In genomic region chr19:2254052-2254872, GRCh38 we compare ENCODE assay signal across 11 cellular contexts. TPM values are rescaled to one million over a fixed set of nuclear protein-coding genes. Genes with fewer than 3 reads are reported as not detected.
DNase-seq lines count a peak whose midpoint lies in the region; TF ChIP-seq lines count a peak whose summit lies in the region.
"Had no signal": no experiment of that assay in that cellular context is flagged by ENCODE, and none has a peak within 500 bp of the region (broad histone marks: within the 10 kb centered on the region; RNA-seq: fewer than 3 reads in every experiment).

No MANE protein-coding gene starts in this region.

- peak overlapping the region; percentile 98 for H3K4me2 ChIP-seq in neural progenitor cell

- H3K9ac ChIP-seq in neural progenitor cell: no peak overlapping the region

- H3K9me3 ChIP-seq in neural progenitor cell (ENCODE audit: low read depth): no peaks in the 10 kb centered on the region
- H3K9me3 ChIP-seq: thoracic aorta had no signal

- peaks cover 0 to under 1% (median 0%) of the 10 kb centered on the region in 3 donors for H3K9me3 Mint-ChIP-seq in IgD-negative memory B cell
- H3K9me3 Mint-ChIP-seq in neural progenitor cell: no peaks in the 10 kb centered on the region
- H3K9me3 Mint-ChIP-seq: activated T-helper 1 cell treated with anti-CD3 and anti-CD28 coated beads, Interleukin-12 subunit alpha, Interleukin-12 subunit beta, Interleukin-2, Interleukin-4 antibody, amounts not matched to agents 30 ng/mL and 10 ng/mL and 1 ng/mL, durations not matched to agents 14 hours and 24 hours and 36 hours had no signal

- peak overlapping the region; percentile 28 to 89 (median 62) for H3K4me3 Mint-ChIP-seq in IgD-negative memory B cell
- peak overlapping the region; percentile 65 for H3K4me3 Mint-ChIP-seq in neural progenitor cell
- H3K4me3 Mint-ChIP-seq: activated T-helper 1 cell treated with anti-CD3 and anti-CD28 coated beads, Interleukin-12 subunit alpha, Interleukin-12 subunit beta, Interleukin-2, Interleukin-4 antibody, amounts not matched to agents 30 ng/mL and 10 ng/mL and 1 ng/mL, durations not matched to agents 14 hours and 24 hours and 36 hours had no signal

- no peaks in the 10 kb centered on the region for H3K36me3 ChIP-seq in neural progenitor cell
- H3K36me3 ChIP-seq: thoracic aorta had no signal

- H3K36me3 Mint-ChIP-seq in IgD-negative memory B cell: no peaks in the 10 kb centered on the region
- no peaks in the 10 kb centered on the region for H3K36me3 Mint-ChIP-seq in neural progenitor cell

- no peaks in the 10 kb centered on the region for H3K79me2 ChIP-seq in neural progenitor cell (ENCODE audit: low read depth)

- H3K27ac ChIP-seq in neural progenitor cell: no peak overlapping the region
- H3K27ac ChIP-seq: thoracic aorta had no signal

- H3K27me3 Mint-ChIP-seq in IgD-negative memory B cell: peaks cover 5% of the 10 kb centered on the region
- H3K27me3 Mint-ChIP-seq in neural progenitor cell (ENCODE audit: insufficient read depth, low read depth): peaks cover 8% of the 10 kb centered on the region

- no peaks in the 10 kb centered on the region for H4K20me1 ChIP-seq in neural progenitor cell (ENCODE audit: low read depth)

- H2AFZ ChIP-seq in neural progenitor cell (replicated peaks): peak overlapping the region; percentile 76

- peaks cover 24% of the 10 kb centered on the region for H3F3A ChIP-seq in neural progenitor cell (ENCODE audit: low read depth)

- H3K4me3 ChIP-seq in fibroblast of mammary gland (ENCODE audit: control insufficient read depth, low read depth, low read length): no peak overlapping the region
- peak overlapping the region; percentile 58 for H3K4me3 ChIP-seq in neural progenitor cell

- peak overlapping the region in 1 of 3 donors; percentile 94 for H3K27ac Mint-ChIP-seq in IgD-negative memory B cell
- no peak overlapping the region for H3K27ac Mint-ChIP-seq in neural progenitor cell
- H3K27ac Mint-ChIP-seq: activated T-helper 1 cell treated with anti-CD3 and anti-CD28 coated beads, Interleukin-12 subunit alpha, Interleukin-12 subunit beta, Interleukin-2, Interleukin-4 antibody, amounts not matched to agents 30 ng/mL and 10 ng/mL and 1 ng/mL, durations not matched to agents 14 hours and 24 hours and 36 hours had no signal

- H3K4me1 ChIP-seq in neural progenitor cell: peaks cover 10% of the 10 kb centered on the region

- H3K4me1 Mint-ChIP-seq in IgD-negative memory B cell (peaks cover 20 to 25% (median 20%) of the 10 kb centered on the region in 3 donors), neural progenitor cell (peaks cover 4% of the 10 kb centered on the region)

- peak; percentile 42 for DNase-seq in NCI-H2227 (lab: John Stamatoyannopoulos, UW; ENCODE audit: unreplicated experiment)
- no peak for DNase-seq in NCI-H2227 treated with DMSO at 0.1 percent for 48 hours (lab: John Stamatoyannopoulos, UW)
- no peak for DNase-seq in fibroblast of mammary gland (ENCODE audit: low read depth)
- DNase-seq in neural progenitor cell (ENCODE audit: low spot score): peak; percentile 84
- DNase-seq in SKM-1 (lab: John Stamatoyannopoulos, UW; ENCODE audit: unreplicated experiment): no peak
- DNase-seq in NCI-H128 (lab: John Stamatoyannopoulos, UW; ENCODE audit: unreplicated experiment): no peak
- no peak for DNase-seq in activated gamma-delta T cell (lab: John Stamatoyannopoulos, UW)

- H3K27me3 ChIP-seq in neural progenitor cell: peaks cover 20% of the 10 kb centered on the region

- TF ChIP-seq CTCF in fibroblast of mammary gland (conservative IDR thresholded peaks at IDR 0.05; ENCODE audit: control insufficient read depth, insufficient read depth, low read depth, low read length) (peak; percentile 21), neural progenitor cell (IDR thresholded peaks at IDR 0.05) (peak; percentile 69)

RNA-seq across cellular contexts. Expression of gene JSRP1, which starts 2.0 kb away (rescaled TPM):
- 4.3 TPM for polyA plus RNA-seq in IgD-negative memory B cell
- 0.12 TPM in 1 of 2 replicates, not detected in the other for total RNA-seq in neural progenitor cell (ENCODE audit: low replicate concordance)
- total RNA-seq: activated T-helper 1 cell treated with anti-CD3 and anti-CD28 coated beads, Interleukin-12 subunit alpha, Interleukin-12 subunit beta, Interleukin-2, Interleukin-4 antibody, amounts not matched to agents 30 ng/mL and 10 ng/mL and 1 ng/mL, durations not matched to agents 14 hours and 24 hours and 36 hours; mononuclear cell; thoracic aorta had no signal

RNA-seq across cellular contexts. Expression of gene AMH, which starts 5.1 kb away (rescaled TPM):
- polyA plus RNA-seq in IgD-negative memory B cell: 0.15 TPM
- total RNA-seq in neural progenitor cell (ENCODE audit: low replicate concordance): 3.5 and 22.4 TPM in 2 replicates

RNA-seq across cellular contexts. Expression of gene SF3A2, which starts 17.6 kb away (rescaled TPM):
- 37.8 TPM for polyA plus RNA-seq in IgD-negative memory B cell
- total RNA-seq in neural progenitor cell (ENCODE audit: low replicate concordance): 14.4 and 50.7 TPM in 2 replicates

RNA-seq across cellular contexts. Expression of gene PLEKHJ1, which starts 18.1 kb away (rescaled TPM):
- polyA plus RNA-seq in IgD-negative memory B cell: 163 TPM
- total RNA-seq in neural progenitor cell (ENCODE audit: low replicate concordance): 77.6 and 145 TPM in 2 replicates

RNA-seq across cellular contexts. Expression of gene PEAK3, which starts 27.7 kb away (rescaled TPM):
- polyA plus RNA-seq in IgD-negative memory B cell: 0.26 TPM
- not detected in 2 replicates for total RNA-seq in neural progenitor cell (ENCODE audit: low replicate concordance)

Comparison
In these comparisons a context has a peak if more than half of its experiments do, and no peak if none do; other contexts are left out.
1. DNase-seq: peak in NCI-H2227 (single experiment) and neural progenitor cell (single experiment); none in NCI-H2227 treated with DMSO at 0.1 percent for 48 hours (single experiment), fibroblast of mammary gland (single experiment), SKM-1 (single experiment), NCI-H128 (single experiment) and activated gamma-delta T cell (single experiment).